Comparison of ENCODE assay signal across 8 cellular contexts in genomic region chr1:26363549-26364448, GRCh38. TPM values are rescaled to one million over a fixed set of nuclear protein-coding genes. Genes with fewer than 3 reads are reported as not detected.
DNase-seq lines count a peak whose midpoint lies in the region; ATAC-seq, FAIRE-seq and TF ChIP-seq lines count a peak whose summit lies in the region.

No MANE protein-coding gene starts in this region.

- H3K4me3 ChIP-seq in HCT116 (replicated peaks in 1 of 2; ENCODE audit: low read depth in 1 of 2, low read length in 2 of 2) (no peak overlapping the region), NT2/D1 (ENCODE audit: insufficient read length, low read depth) (no peak overlapping the region), endothelial cell of umbilical vein (replicated peaks in 1 of 3; ENCODE audit: insufficient read depth in 1 of 3, low read depth in 1 of 3, low read length in 3 of 3) (no peak overlapping the region), mucosa of descending colon (no peak overlapping the region)

- H3K9me3 Mint-ChIP-seq in activated CD8-positive, alpha-beta memory T cell treated with anti-CD3 and anti-CD28 coated beads, Interleukin-2, amount 10 ng/mL, durations not matched to agents 7 days and 5 days (ENCODE audit: low read depth), result no peaks in the 10 kb centered on the region

- H3K4me3 Mint-ChIP-seq in activated CD8-positive, alpha-beta memory T cell treated with anti-CD3 and anti-CD28 coated beads, Interleukin-2, amount 10 ng/mL, durations not matched to agents 7 days and 5 days, result peak overlapping the region; percentile 7

- TF ChIP-seq CTCF in C4-2B (conservative IDR thresholded peaks at IDR 0.05) (peak; percentile 88), HCT116 (IDR thresholded peaks at IDR 0.05 in 2 of 3, conservative IDR thresholded peaks at IDR 0.05 in 1 of 3; ENCODE audit: borderline replicate concordance in 1 of 3, insufficient read depth in 1 of 3, low read depth in 2 of 3, low read length in 2 of 3) (peak; percentile 89 to 98 (median 98)), endothelial cell of umbilical vein (IDR thresholded peaks at IDR 0.05; ENCODE audit: extremely low read depth in 1 of 2, insufficient read depth in 1 of 2, low read depth in 1 of 2, low read length in 2 of 2) (peak; percentile 96 to 99), mucosa of descending colon (IDR thresholded peaks at IDR 0.05) (peak; percentile 71)

- dilution Hi-C loops in endothelial cell of umbilical vein (cut with MboI; ENCODE audit: extremely low pct_ligation_motif_present, low sequenced_read_pairs), result no loop called here

- H4K20me1 ChIP-seq in HCT116 (ENCODE audit: insufficient read depth) (no peaks in the 10 kb centered on the region), endothelial cell of umbilical vein (replicated peaks; ENCODE audit: control insufficient read depth, extremely low read depth, insufficient read depth, low read length) (no peaks in the 10 kb centered on the region)

- FAIRE-seq in endothelial cell of umbilical vein (lab: Jason Lieb, UNC), result peak; percentile 90

- peak; percentile 89 for TF ChIP-seq RAD21 in HCT116 (IDR thresholded peaks at IDR 0.05; ENCODE audit: low read depth)

- TF ChIP-seq POLR2A in HCT116 (IDR thresholded peaks at IDR 0.05; ENCODE audit: borderline replicate concordance, extremely low read depth, insufficient read depth, insufficient read length) (no peak), endothelial cell of umbilical vein (IDR thresholded peaks at IDR 0.05; ENCODE audit: low read depth, low read length) (no peak)

- peak overlapping the region; percentile 72 for H3K27ac Mint-ChIP-seq in activated CD8-positive, alpha-beta memory T cell treated with anti-CD3 and anti-CD28 coated beads, Interleukin-2, amount 10 ng/mL, durations not matched to agents 7 days and 5 days

- H3K27ac ChIP-seq in C4-2B (no peak overlapping the region), HCT116 (ENCODE audit: low read depth, low read length) (no peak overlapping the region), endothelial cell of umbilical vein (ENCODE audit: insufficient read depth, low read depth, low read length) (no peak overlapping the region)

- H3K9me3 ChIP-seq in HCT116 (ENCODE audit: control insufficient read depth in 1 of 2, insufficient read depth in 1 of 2, low read depth in 1 of 2, low read length in 2 of 2), result no peaks in the 10 kb centered on the region
- H3K9me3 ChIP-seq in NT2/D1 (ENCODE audit: insufficient read depth, low read length), result no peaks in the 10 kb centered on the region
- no peaks in the 10 kb centered on the region for H3K9me3 ChIP-seq in endothelial cell of umbilical vein (replicated peaks; ENCODE audit: control insufficient read depth, insufficient read depth, low read length)
- H3K9me3 ChIP-seq in mucosa of descending colon, result no peaks in the 10 kb centered on the region

- no peaks in the 10 kb centered on the region for H3K9me2 ChIP-seq in HCT116 (ENCODE audit: insufficient read depth)

- peak overlapping the region; percentile 52 for H3K4me2 ChIP-seq in HCT116 (ENCODE audit: low read length)
- H3K4me2 ChIP-seq in endothelial cell of umbilical vein (ENCODE audit: insufficient read depth, low read length), result no peak overlapping the region

- peak; percentile 33 for DNase-seq in HCT116 (ENCODE audit: low read depth, low spot score)
- DNase-seq in NT2/D1 (ENCODE audit: low read depth, low spot score), result peak; percentile 91
- peak; percentile 90 for DNase-seq in activated CD8-positive, alpha-beta memory T cell treated with anti-CD3 and anti-CD28 coated beads, Interleukin-2, amount 10 ng/mL, durations not matched to agents 7 days and 5 days
- peak; percentile 67 for DNase-seq in endothelial cell of umbilical vein (ENCODE audit: low read depth, low spot score)
- peak; percentile 80 to 93 (median 86) for DNase-seq in mucosa of descending colon
- peak; percentile 72 for DNase-seq in stimulated activated CD8-positive, alpha-beta memory T cell treated with anti-CD3 and anti-CD28 coated beads, Interleukin-7, amount 100 ng/mL, for 24 hours (ENCODE audit: low read depth)
- DNase-seq in middle frontal gyrus (ENCODE audit: extremely low spot score, low spot score), result no peak

- RAD21 ChIA-PET in HCT116 (lab: Charles Lee; ENCODE audit: low non-redundant PET in 1 of 2, low total read pairs in 2 of 2, uncharacterized antibody in 2 of 2, unreplicated experiment in 2 of 2), result interaction anchor here in 1 of 2 experiments (1.4 kb wide), 1 partner anchor 79 kb away, joined by 3 read pairs; no protein-coding TSS in a partner anchor

- BruUV-seq in HCT116 (replicated peaks; lab: Mats Ljungman, UMichigan) (no TSS peak), endothelial cell of umbilical vein (replicated peaks; lab: Mats Ljungman, UMichigan) (no TSS peak)

- CTCF ChIA-PET in HCT116 (lab: Charles Lee) (interaction anchor here (0.6 to 3.7 kb wide), 10 partner anchors 10 to 219 kb away, joined by 3 to 19 read pairs (median 4); partner anchors contain the start of gene CRYBG2), endothelial cell of umbilical vein (lab: Charles Lee) (interaction anchor here (0.6 to 3.2 kb wide), 31 partner anchors 9 to 429 kb away, joined by 3 to 35 read pairs (median 4); partner anchors contain the start of genes SH3BGRL3 and ZNF593)
- CTCF ChIA-PET in activated CD8-positive, alpha-beta memory T cell treated with anti-CD3 and anti-CD28 coated beads, Interleukin-2, amount 10 ng/mL, durations not matched to agents 7 days and 5 days (lab: Charles Lee), result interaction anchor here (0.8 to 8.9 kb wide), 31 partner anchors 9 to 194 kb away, joined by 3 to 142 read pairs (median 8); partner anchors contain the start of genes CD52, CEP85, CRYBG2 and UBXN11

- POLR2A ChIA-PET in HCT116 (lab: Charles Lee), result interaction anchor here (0.7 to 0.8 kb wide), 2 partner anchors 10 kb away, joined by 3 read pairs; partner anchors contain the start of gene CRYBG2
- POLR2A ChIA-PET in endothelial cell of umbilical vein (lab: Charles Lee), result interaction anchor here (0.6 kb wide), 1 partner anchor 139 kb away, joined by 10 read pairs; no protein-coding TSS in a partner anchor

- H3K79me2 ChIP-seq in HCT116 (ENCODE audit: insufficient read depth, low read length), result no peaks in the 10 kb centered on the region
- H3K79me2 ChIP-seq in endothelial cell of umbilical vein (ENCODE audit: control insufficient read depth, insufficient read depth, low read length), result no peaks in the 10 kb centered on the region

- H3K36me3 ChIP-seq in HCT116 (ENCODE audit: control insufficient read depth in 1 of 2, insufficient read depth in 2 of 2, low read length in 2 of 2) (no peaks in the 10 kb centered on the region), NT2/D1 (ENCODE audit: insufficient read depth, insufficient read length, low read length) (no peaks in the 10 kb centered on the region), endothelial cell of umbilical vein (ENCODE audit: control insufficient read depth in 2 of 2, extremely low read depth in 1 of 2, insufficient read depth in 2 of 2, low read length in 2 of 2) (no peaks in the 10 kb centered on the region), mucosa of descending colon (ENCODE audit: low read depth) (no peaks in the 10 kb centered on the region)

- H3K27me3 Mint-ChIP-seq in activated CD8-positive, alpha-beta memory T cell treated with anti-CD3 and anti-CD28 coated beads, Interleukin-2, amount 10 ng/mL, durations not matched to agents 7 days and 5 days, result peaks cover 23% of the 10 kb centered on the region

- no peak overlapping the region for H3K9ac ChIP-seq in HCT116 (ENCODE audit: low read length)
- no peak overlapping the region for H3K9ac ChIP-seq in NT2/D1 (ENCODE audit: insufficient read length, low read depth)
- H3K9ac ChIP-seq in endothelial cell of umbilical vein (replicated peaks; ENCODE audit: extremely low read depth, insufficient read depth, low read length), result no peak overlapping the region

- H3K27me3 ChIP-seq in HCT116 (ENCODE audit: insufficient read depth, low read length) (no peaks in the 10 kb centered on the region), NT2/D1 (ENCODE audit: insufficient read depth, insufficient read length) (peaks cover 59% of the 10 kb centered on the region), endothelial cell of umbilical vein (ENCODE audit: control insufficient read depth in 2 of 2, insufficient read depth in 2 of 2, low read length in 2 of 2) (peaks cover 18 to 23% of the 10 kb centered on the region in 2 experiments)

- H3K9me1 ChIP-seq in endothelial cell of umbilical vein (replicated peaks; ENCODE audit: control insufficient read depth, extremely low read depth, insufficient read depth, low read length), result no peaks in the 10 kb centered on the region

- H3K4me1 ChIP-seq in HCT116 (ENCODE audit: control insufficient read depth in 1 of 2, insufficient read depth in 2 of 2, low read length in 2 of 2) (peaks cover 7 to 21% of the 10 kb centered on the region in 2 experiments; a peak in 3 of 4 replicates), NT2/D1 (ENCODE audit: insufficient read depth, insufficient read length) (peaks cover 16% of the 10 kb centered on the region), endothelial cell of umbilical vein (ENCODE audit: control insufficient read depth, extremely low read depth, insufficient read depth, low read length) (no peaks in the 10 kb centered on the region), mucosa of descending colon (ENCODE audit: low read depth) (peaks cover 18% of the 10 kb centered on the region)

- no peaks in the 10 kb centered on the region for H3K36me3 Mint-ChIP-seq in activated CD8-positive, alpha-beta memory T cell treated with anti-CD3 and anti-CD28 coated beads, Interleukin-2, amount 10 ng/mL, durations not matched to agents 7 days and 5 days

- peaks cover 53% of the 10 kb centered on the region for H3K4me1 Mint-ChIP-seq in activated CD8-positive, alpha-beta memory T cell treated with anti-CD3 and anti-CD28 coated beads, Interleukin-2, amount 10 ng/mL, durations not matched to agents 7 days and 5 days

- H2AFZ ChIP-seq in HCT116 (ENCODE audit: low read depth, low read length, poor library complexity, severe bottlenecking), result peak overlapping the region; percentile 93
- H2AFZ ChIP-seq in endothelial cell of umbilical vein (ENCODE audit: low read depth, low read length), result no peak overlapping the region

- intact Hi-C loops in HCT116 (cut with micrococcal nuclease) (loop anchor here (1.0 kb wide), 1 partner anchor 78 kb away; no protein-coding TSS in a partner anchor), endothelial cell of umbilical vein (cut with micrococcal nuclease) (loop anchor here (1.0 to 5.0 kb wide), 5 partner anchors 41 to 258 kb away; partner anchors contain the start of gene ZNF593), mucosa of descending colon (cut with DNase I, micrococcal nuclease) (no loop called here)

- peak; percentile 87 for ATAC-seq in HCT116
- ATAC-seq in activated CD8-positive, alpha-beta memory T cell treated with anti-CD3 and anti-CD28 coated beads, Interleukin-2, amount 10 ng/mL, durations not matched to agents 7 days and 5 days, result peak; percentile 76
- ATAC-seq in mucosa of descending colon, result peak; percentile 64

RNA-seq across cellular contexts. Expression of gene ZNF683, which starts 8.8 kb away (rescaled TPM):
- not detected for total RNA-seq in HCT116 (2021; ENCODE audit: unreplicated experiment)
- not detected in 2 replicates for polyA plus RNA-seq in HCT116 (2012)
- 10 to 100 TPM in 1 of 2 experiments, 1 to 10 TPM in 1; 7.0 to 26.3 TPM for total RNA-seq in activated CD8-positive, alpha-beta memory T cell treated with anti-CD3 and anti-CD28 coated beads, Interleukin-2, amount 10 ng/mL, durations not matched to agents 7 days and 5 days
- not detected in 2 replicates for total RNA-seq in endothelial cell of umbilical vein
- not detected in 2 replicates for polyA plus RNA-seq in endothelial cell of umbilical vein
- polyA plus RNA-seq in endothelial cell of umbilical vein (2011; cell fraction: cytosol; rRNA removed), result not detected in 2 replicates
- not detected in 2 replicates for polyA plus RNA-seq in endothelial cell of umbilical vein (2011; cell fraction: nucleus; rRNA removed)
- polyA plus RNA-seq in endothelial cell of umbilical vein (2012), result not detected in 2 replicates
- polyA minus RNA-seq in endothelial cell of umbilical vein, result not detected in 2 replicates
- not detected for polyA minus RNA-seq in endothelial cell of umbilical vein (2011; cell fraction: cytosol; rRNA and poly(A)+ RNA removed)
- not detected in 2 replicates for polyA minus RNA-seq in endothelial cell of umbilical vein (2011; cell fraction: nucleus; rRNA and poly(A)+ RNA removed)
- total RNA-seq in mucosa of descending colon, result 1 to 10 TPM in 1 of 3 donors, under 1 TPM in 1, not detected in 1; 0.19 to 1.0 TPM

RNA-seq across cellular contexts. Expression of gene CRYBG2, which starts 9.9 kb away (rescaled TPM):
- total RNA-seq in HCT116 (2021; ENCODE audit: unreplicated experiment) (10.5 TPM), endothelial cell of umbilical vein (not detected in 2 replicates), mucosa of descending colon (10 to 100 TPM; 19.4 to 27.7 (median 19.6) TPM)
- polyA plus RNA-seq in HCT116 (2012), result 11.8 and 13.8 TPM in 2 replicates
- total RNA-seq in activated CD8-positive, alpha-beta memory T cell treated with anti-CD3 and anti-CD28 coated beads, Interleukin-2, amount 10 ng/mL, durations not matched to agents 7 days and 5 days, result 1 to 10 TPM; 5.7 to 8.6 TPM
- polyA plus RNA-seq in endothelial cell of umbilical vein, result not detected in 2 replicates
- polyA plus RNA-seq in endothelial cell of umbilical vein (2011; cell fraction: cytosol; rRNA removed), result not detected in 2 replicates
- not detected in 2 replicates for polyA plus RNA-seq in endothelial cell of umbilical vein (2011; cell fraction: nucleus; rRNA removed)
- not detected in 2 replicates for polyA plus RNA-seq in endothelial cell of umbilical vein (2012)
- not detected in 2 replicates for polyA minus RNA-seq in endothelial cell of umbilical vein
- polyA minus RNA-seq in endothelial cell of umbilical vein (2011; cell fraction: cytosol; rRNA and poly(A)+ RNA removed), result 1.3 TPM
- not detected in 2 replicates for polyA minus RNA-seq in endothelial cell of umbilical vein (2011; cell fraction: nucleus; rRNA and poly(A)+ RNA removed)

RNA-seq across cellular contexts. Expression of gene CD52, which starts 46.0 kb away (rescaled TPM):
- total RNA-seq in HCT116 (2021; ENCODE audit: unreplicated experiment), result 2.0 TPM
- 0.62 and 0.95 TPM in 2 replicates for polyA plus RNA-seq in HCT116 (2012)
- total RNA-seq in activated CD8-positive, alpha-beta memory T cell treated with anti-CD3 and anti-CD28 coated beads, Interleukin-2, amount 10 ng/mL, durations not matched to agents 7 days and 5 days, result 100 to 1,000 TPM; 951 to 971 TPM
- total RNA-seq in endothelial cell of umbilical vein, result not detected in 2 replicates
- polyA plus RNA-seq in endothelial cell of umbilical vein, result not detected in 2 replicates
- not detected in 2 replicates for polyA plus RNA-seq in endothelial cell of umbilical vein (2011; cell fraction: cytosol; rRNA removed)
- polyA plus RNA-seq in endothelial cell of umbilical vein (2011; cell fraction: nucleus; rRNA removed), result not detected in 2 replicates
- not detected in 2 replicates for polyA plus RNA-seq in endothelial cell of umbilical vein (2012)
- polyA minus RNA-seq in endothelial cell of umbilical vein, result 1.1 and 2.9 TPM in 2 replicates
- not detected for polyA minus RNA-seq in endothelial cell of umbilical vein (2011; cell fraction: cytosol; rRNA and poly(A)+ RNA removed)
- not detected in 2 replicates for polyA minus RNA-seq in endothelial cell of umbilical vein (2011; cell fraction: nucleus; rRNA and poly(A)+ RNA removed)
- total RNA-seq in mucosa of descending colon, result 10 to 100 TPM in 2 of 3 donors, 1 to 10 TPM in 1; 6.9 to 17.8 (median 13.1) TPM

RNA-seq across cellular contexts. Expression of gene LIN28A, which starts 46.8 kb away (rescaled TPM):
- 1.4 TPM for total RNA-seq in HCT116 (2021; ENCODE audit: unreplicated experiment)
- polyA plus RNA-seq in HCT116 (2012), result 0.21 and 0.33 TPM in 2 replicates
- total RNA-seq in activated CD8-positive, alpha-beta memory T cell treated with anti-CD3 and anti-CD28 coated beads, Interleukin-2, amount 10 ng/mL, durations not matched to agents 7 days and 5 days, result not detected
- not detected in 2 replicates for total RNA-seq in endothelial cell of umbilical vein
- polyA plus RNA-seq in endothelial cell of umbilical vein, result 0.10 and 0.11 TPM in 2 replicates
- 0.01 TPM in 1 of 2 replicates, not detected in the other for polyA plus RNA-seq in endothelial cell of umbilical vein (2011; cell fraction: cytosol; rRNA removed)
- not detected in 2 replicates for polyA plus RNA-seq in endothelial cell of umbilical vein (2011; cell fraction: nucleus; rRNA removed)
- polyA plus RNA-seq in endothelial cell of umbilical vein (2012), result not detected in 2 replicates
- polyA minus RNA-seq in endothelial cell of umbilical vein, result not detected in 2 replicates
- polyA minus RNA-seq in endothelial cell of umbilical vein (2011; cell fraction: cytosol; rRNA and poly(A)+ RNA removed), result not detected
- polyA minus RNA-seq in endothelial cell of umbilical vein (2011; cell fraction: nucleus; rRNA and poly(A)+ RNA removed), result not detected in 2 replicates
- total RNA-seq in mucosa of descending colon, result not detected

RNA-seq across cellular contexts. Expression of gene UBXN11, which starts 57.4 kb away (rescaled TPM):
- 19.3 TPM for total RNA-seq in HCT116 (2021; ENCODE audit: unreplicated experiment)
- polyA plus RNA-seq in HCT116 (2012), result 20.8 and 22.3 TPM in 2 replicates
- total RNA-seq in activated CD8-positive, alpha-beta memory T cell treated with anti-CD3 and anti-CD28 coated beads, Interleukin-2, amount 10 ng/mL, durations not matched to agents 7 days and 5 days, result 10 to 100 TPM; 27.7 to 39.3 TPM
- total RNA-seq in endothelial cell of umbilical vein, result 11.9 and 15.6 TPM in 2 replicates
- 14.6 and 14.8 TPM in 2 replicates for polyA plus RNA-seq in endothelial cell of umbilical vein
- 6.9 and 10.7 TPM in 2 replicates for polyA plus RNA-seq in endothelial cell of umbilical vein (2011; cell fraction: cytosol; rRNA removed)
- 87.9 and 92.8 TPM in 2 replicates for polyA plus RNA-seq in endothelial cell of umbilical vein (2011; cell fraction: nucleus; rRNA removed)
- 8.7 and 8.9 TPM in 2 replicates for polyA plus RNA-seq in endothelial cell of umbilical vein (2012)
- 11.1 and 13.5 TPM in 2 replicates for polyA minus RNA-seq in endothelial cell of umbilical vein
- 19.5 TPM for polyA minus RNA-seq in endothelial cell of umbilical vein (2011; cell fraction: cytosol; rRNA and poly(A)+ RNA removed)
- 10.3 and 17.6 TPM in 2 replicates for polyA minus RNA-seq in endothelial cell of umbilical vein (2011; cell fraction: nucleus; rRNA and poly(A)+ RNA removed)
- 10 to 100 TPM; 12.9 to 17.9 (median 16.4) TPM for total RNA-seq in mucosa of descending colon

Comparison
In these comparisons a context has a peak if more than half of its experiments do, and no peak if none do; other contexts are left out.
1. RNA of gene CD52, which starts 46.0 kb away (total RNA-seq): 951 to 971 TPM in activated CD8-positive, alpha-beta memory T cell treated with anti-CD3 and anti-CD28 coated beads, Interleukin-2, amount 10 ng/mL, durations not matched to agents 7 days and 5 days; 6.9 to 17.8 TPM in mucosa of descending colon, 2.0 TPM in HCT116 (single experiment) and not detected in endothelial cell of umbilical vein; every median in the first group is over 10 times any median in the second.
2. intact Hi-C loops: an anchor here in HCT116 (1.0 kb wide) and endothelial cell of umbilical vein (1.0 to 5.0 kb wide); none called in mucosa of descending colon.
3. Peak in every context shown above with its lines, with median percentiles within 50 percentile points of each other: CTCF ChIP-seq and ATAC-seq.